In the genomic region with DNA sequence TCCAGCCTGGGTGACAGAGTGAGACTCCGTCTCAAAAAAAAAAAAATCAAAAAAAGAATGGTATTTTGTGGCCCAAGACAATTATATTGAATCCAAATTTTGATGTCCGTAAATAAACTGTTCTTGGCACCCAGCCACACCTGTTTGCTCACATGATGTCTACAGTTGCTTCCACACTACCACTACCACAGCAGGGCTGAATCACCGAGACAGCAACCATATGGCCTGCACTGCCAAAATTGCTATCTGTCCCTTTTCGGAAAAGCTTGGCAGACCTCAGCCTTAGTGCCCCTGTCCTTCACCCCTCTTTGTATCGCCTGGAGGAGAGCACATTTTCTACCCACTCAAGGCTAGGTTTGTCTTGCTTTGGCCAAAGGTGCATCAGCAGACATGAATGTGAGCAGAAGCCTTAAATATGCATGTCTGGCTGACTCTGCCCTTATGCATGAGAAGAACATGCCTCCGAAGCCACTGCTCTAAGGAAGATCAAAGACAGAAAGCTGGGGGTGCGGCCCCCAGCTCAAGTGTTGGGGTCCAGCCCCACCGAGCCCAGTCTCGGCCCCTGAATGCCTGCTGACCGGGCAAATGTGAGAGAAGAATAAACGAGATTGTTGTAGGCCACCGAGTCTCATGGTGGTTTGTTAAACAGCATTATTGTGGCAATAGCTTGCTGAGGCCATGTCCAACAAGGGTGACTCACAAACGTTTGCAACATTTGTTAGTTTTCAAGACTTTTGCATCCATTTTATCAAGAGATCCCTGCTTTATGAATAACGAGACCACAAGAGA, we compare ENCODE assay signal across 19 cellular contexts.
A peak's percentile ranks its signal among the peaks of the same experiment; 100 is the strongest.
DNase-seq lines count a peak whose midpoint lies in the region; ATAC-seq and TF ChIP-seq lines count a peak whose summit lies in the region.
"Had no signal": no experiment of that assay in that cellular context is flagged by ENCODE, and none has a peak within 500 bp of the region (broad histone marks: within the 10 kb centered on the region; RNA-seq: fewer than 3 reads in every experiment).

No MANE protein-coding gene starts in this region.

- H3K9me3 Mint-ChIP-seq in type B pancreatic cell, result no peaks in the 10 kb centered on the region
- H3K9me3 Mint-ChIP-seq: activated CD4-positive, alpha-beta memory T cell treated with anti-CD3 and anti-CD28 coated beads for 36 hours; activated naive CD4-positive, alpha-beta T cell treated with anti-CD3 and anti-CD28 coated beads, Interleukin-2, amount 50 U/mL, for 24 hours; immature natural killer cell; naive thymus-derived CD8-positive, alpha-beta T cell had no signal

- no peaks in the 10 kb centered on the region for H3K4me1 Mint-ChIP-seq in type B pancreatic cell (ENCODE audit: unreplicated experiment)
- H3K4me1 Mint-ChIP-seq: activated naive CD4-positive, alpha-beta T cell treated with anti-CD3 and anti-CD28 coated beads, Interleukin-2, amount 50 U/mL, for 24 hours had no signal

- no peak overlapping the region for H3K27ac Mint-ChIP-seq in type B pancreatic cell
- H3K27ac Mint-ChIP-seq: activated CD4-positive, alpha-beta memory T cell treated with anti-CD3 and anti-CD28 coated beads for 36 hours; activated naive CD4-positive, alpha-beta T cell treated with anti-CD3 and anti-CD28 coated beads, Interleukin-2, amount 50 U/mL, for 24 hours; immature natural killer cell had no signal

- no peaks in the 10 kb centered on the region for H3K27me3 Mint-ChIP-seq in type B pancreatic cell

- no peak overlapping the region for H3K4me3 Mint-ChIP-seq in type B pancreatic cell
- H3K4me3 Mint-ChIP-seq: activated CD4-positive, alpha-beta memory T cell treated with anti-CD3 and anti-CD28 coated beads for 36 hours; activated naive CD4-positive, alpha-beta T cell treated with anti-CD3 and anti-CD28 coated beads, Interleukin-2, amount 50 U/mL, for 24 hours had no signal

- DNase-seq in activated effector memory CD4-positive, alpha-beta T cell treated with anti-CD3 and anti-CD28 coated beads, Interleukin-2, amount 50 U/mL, for 16 hours, result peak; percentile 53
- DNase-seq in activated effector memory CD4-positive, alpha-beta T cell treated with Interleukin-2 at 50 U/mL for 16 hours, result no peak
- DNase-seq in RPMI7951 (ENCODE audit: low read depth) (peak; percentile 60), fibroblast of the aortic adventitia (ENCODE audit: low read depth) (peak; percentile 9), type B pancreatic cell (ENCODE audit: extremely low spot score, unreplicated experiment) (peak; percentile 29), NCI-H2196 (lab: John Stamatoyannopoulos, UW; ENCODE audit: unreplicated experiment) (no peak), HuH-7.5 (ENCODE audit: low spot score) (no peak)
- DNase-seq: activated CD4-positive, alpha-beta memory T cell treated with anti-CD3 and anti-CD28 coated beads for 36 hours; Calu3; immature natural killer cell; KG1; NCI-H524 treated with DMSO at 0.1 percent for 48 hours; PC-3 had no signal

- no peak for ATAC-seq in HG03095 (IDR thresholded peaks at IDR 0.05; ENCODE audit: unreplicated experiment)
- ATAC-seq: naive thymus-derived CD8-positive, alpha-beta T cell; PC-3; SK-N-SH treated with all-trans-retinoic acid at 6 μM for 48 hours had no signal

- TF ChIP-seq CTCF in fibroblast of the aortic adventitia (IDR thresholded peaks at IDR 0.05; ENCODE audit: insufficient read depth, low read length) (no peak), type B pancreatic cell (conservative IDR thresholded peaks at IDR 0.05) (no peak)

- H3K36me3 Mint-ChIP-seq in type B pancreatic cell, result no peaks in the 10 kb centered on the region
- H3K36me3 Mint-ChIP-seq: activated CD4-positive, alpha-beta memory T cell treated with anti-CD3 and anti-CD28 coated beads for 36 hours; activated naive CD4-positive, alpha-beta T cell treated with anti-CD3 and anti-CD28 coated beads, Interleukin-2, amount 50 U/mL, for 24 hours; immature natural killer cell; naive thymus-derived CD8-positive, alpha-beta T cell had no signal

- no peak overlapping the region for H3K4me3 ChIP-seq in fibroblast of the aortic adventitia (ENCODE audit: low read depth, low read length)
- H3K4me3 ChIP-seq: cardiac muscle cell, tibial nerve had no signal

Comparison
In these comparisons a context has a peak if more than half of its experiments do, and no peak if none do; other contexts are left out.
1. DNase-seq: peak in activated effector memory CD4-positive, alpha-beta T cell treated with anti-CD3 and anti-CD28 coated beads, Interleukin-2, amount 50 U/mL, for 16 hours (single experiment), RPMI7951 (single experiment), fibroblast of the aortic adventitia (single experiment) and type B pancreatic cell (single experiment); none in activated effector memory CD4-positive, alpha-beta T cell treated with Interleukin-2 at 50 U/mL for 16 hours (single experiment), NCI-H2196 (single experiment) and HuH-7.5 (single experiment).